In genomic region chr10:87860156-87860795, GRCh38 we compare ENCODE assay signal across 8 cellular contexts. TPM values are rescaled to one million over a fixed set of nuclear protein-coding genes. Genes with fewer than 3 reads are reported as not detected.
DNase-seq lines count a peak whose midpoint lies in the region; ATAC-seq and TF ChIP-seq lines count a peak whose summit lies in the region.

No MANE protein-coding gene starts in this region.

- DNase-seq in DMS53 (lab: John Stamatoyannopoulos, UW): peak; percentile 77
- peak; percentile 83 for DNase-seq in HT1080 (ENCODE audit: low read depth)
- DNase-seq in body of pancreas: peak in 1 of 4 donors; percentile 45
- no peak for DNase-seq in lower lobe of right lung

- peaks cover 16% of the 10 kb centered on the region for H3K79me2 ChIP-seq in OCI-LY1 (ENCODE audit: insufficient read depth, low read length)

- no peak overlapping the region for H2AFZ ChIP-seq in OCI-LY1 (ENCODE audit: low read length)

- WGBS in body of pancreas, 2 donors: 44 to 53% methylated on average over 3 of the region's 3 CpGs

- H3K36me3 ChIP-seq in OCI-LY1 (ENCODE audit: insufficient read depth, low read length) (peaks cover 9% of the 10 kb centered on the region; the same call in 1 of the 2 replicates), body of pancreas (replicated peaks in 1 of 2; ENCODE audit: insufficient read depth in 1 of 2, low read depth in 2 of 2) (no peaks in the 10 kb centered on the region), lower lobe of right lung (no peaks in the 10 kb centered on the region)

- H3K27me3 ChIP-seq in OCI-LY1 (ENCODE audit: insufficient read depth, low read length) (no peaks in the 10 kb centered on the region), body of pancreas (no peaks in the 10 kb centered on the region), lower lobe of right lung (ENCODE audit: low read depth) (no peaks in the 10 kb centered on the region)

- H3K4me2 ChIP-seq in OCI-LY1 (ENCODE audit: low read length): peak overlapping the region; percentile 64

- peaks cover 20% of the 10 kb centered on the region for H3K4me1 ChIP-seq in OCI-LY1 (ENCODE audit: insufficient read depth, low read length, severe bottlenecking)
- peaks cover 16% of the 10 kb centered on the region for H3K4me1 ChIP-seq in body of pancreas
- H3K4me1 ChIP-seq in lower lobe of right lung: peaks cover 17% of the 10 kb centered on the region

- TF ChIP-seq CTCF in OCI-LY1 (IDR thresholded peaks at IDR 0.05; ENCODE audit: low read length) (peak; percentile 58), body of pancreas (IDR thresholded peaks at IDR 0.05) (peak in 6 of 7 experiments; percentile 9 to 57 (median 46)), lower lobe of right lung (IDR thresholded peaks at IDR 0.05) (peak; percentile 46)

- peak overlapping the region; percentile 67 for H3K9ac ChIP-seq in OCI-LY1 (ENCODE audit: low read length)

- ATAC-seq in body of pancreas: no peak
- no peak for ATAC-seq in lower lobe of right lung
- ATAC-seq in GM19324 (IDR thresholded peaks at IDR 0.05; ENCODE audit: low FRiP score, unreplicated experiment): no peak
- no peak for ATAC-seq in HG02870 (IDR thresholded peaks at IDR 0.05; ENCODE audit: unreplicated experiment)
- no peak for ATAC-seq in GM19351 (IDR thresholded peaks at IDR 0.05; ENCODE audit: unreplicated experiment)

- TF ChIP-seq POLR2A in body of pancreas (IDR thresholded peaks at IDR 0.05): no peak

- intact Hi-C loops in body of pancreas (cut with DNase I) (no loop called here), lower lobe of right lung (cut with DNase I) (no loop called here)

- H3F3A ChIP-seq in OCI-LY1 (ENCODE audit: insufficient read depth, low read length): no peaks in the 10 kb centered on the region

- no peaks in the 10 kb centered on the region for H3K9me2 ChIP-seq in OCI-LY1 (ENCODE audit: low read depth, low read length)

- H3K9me3 ChIP-seq in OCI-LY1 (ENCODE audit: low read length): no peaks in the 10 kb centered on the region
- no peaks in the 10 kb centered on the region for H3K9me3 ChIP-seq in body of pancreas
- no peaks in the 10 kb centered on the region for H3K9me3 ChIP-seq in lower lobe of right lung

- no peaks in the 10 kb centered on the region for H4K20me1 ChIP-seq in OCI-LY1 (ENCODE audit: insufficient read depth, low read length)

- H3K4me3 ChIP-seq in OCI-LY1 (ENCODE audit: low read depth, low read length, poor library complexity, severe bottlenecking) (peak overlapping the region; percentile 99), body of pancreas (no peak overlapping the region), lower lobe of right lung (no peak overlapping the region)

- peak overlapping the region; percentile 98 for H3K27ac ChIP-seq in OCI-LY1 (ENCODE audit: low read depth, low read length, poor library complexity, severe bottlenecking)
- H3K27ac ChIP-seq in body of pancreas: no peak overlapping the region
- no peak overlapping the region for H3K27ac ChIP-seq in lower lobe of right lung

RNA-seq across cellular contexts. Expression of gene KLLN, which starts 3.1 kb away (rescaled TPM):
- total RNA-seq in HT1080 (2014; rRNA removed; shearing (Covaris generic)): 0.40 and 0.77 TPM in 2 replicates
- 1.2 and 1.4 TPM in 2 replicates for polyA plus RNA-seq in HT1080 (2015; cell fraction: cytosol; rRNA removed)
- polyA plus RNA-seq in HT1080 (2015; cell fraction: nucleus; rRNA removed): 0.59 and 1.0 TPM in 2 replicates
- under 1 TPM; 0.78 to 0.99 TPM for total RNA-seq in body of pancreas
- total RNA-seq in lower lobe of right lung: 0.71 TPM

RNA-seq across cellular contexts. Expression of gene PTEN, which starts 3.1 kb away (rescaled TPM):
- total RNA-seq in HT1080 (2014; rRNA removed; shearing (Covaris generic)): 27.8 and 29.2 TPM in 2 replicates
- polyA plus RNA-seq in HT1080 (2015; cell fraction: cytosol; rRNA removed): 27.8 and 28.6 TPM in 2 replicates
- 16.5 and 21.1 TPM in 2 replicates for polyA plus RNA-seq in HT1080 (2015; cell fraction: nucleus; rRNA removed)
- total RNA-seq in body of pancreas (100 to 1,000 TPM; 105 to 227 TPM), lower lobe of right lung (101 TPM)

RNA-seq across cellular contexts. Expression of gene ATAD1, which starts 42.2 kb away (rescaled TPM):
- total RNA-seq in HT1080 (2014; rRNA removed; shearing (Covaris generic)): 31.3 and 42.3 TPM in 2 replicates
- polyA plus RNA-seq in HT1080 (2015; cell fraction: cytosol; rRNA removed): 45.8 and 56.0 TPM in 2 replicates
- 78.4 and 84.6 TPM in 2 replicates for polyA plus RNA-seq in HT1080 (2015; cell fraction: nucleus; rRNA removed)
- 10 to 100 TPM in 1 of 2 donors, 1 to 10 TPM in 1; 9.6 to 16.9 TPM for total RNA-seq in body of pancreas
- 51.2 TPM for total RNA-seq in lower lobe of right lung
